Comparison of ENCODE assay signal across 1 cellular context in genomic region chr20:17771206-17772004, GRCh38.
TF ChIP-seq lines count a peak whose summit lies in the region.

No MANE protein-coding gene starts in this region.

TF ChIP-seq in HepG2, 621 proteins besides CTCF, POLR2A, EP300 and RAD21 (continued from another document):
- TF ChIP-seq CREB1 (IDR thresholded peaks at IDR 0.05), result no peak
- no peak for TF ChIP-seq CREB1 (CRISPR knock-in tag; IDR thresholded peaks at IDR 0.05)
- peak; percentile 90 for TF ChIP-seq GATAD2A (CRISPR knock-in tag; IDR thresholded peaks at IDR 0.05)
- TF ChIP-seq, protein P1, sequence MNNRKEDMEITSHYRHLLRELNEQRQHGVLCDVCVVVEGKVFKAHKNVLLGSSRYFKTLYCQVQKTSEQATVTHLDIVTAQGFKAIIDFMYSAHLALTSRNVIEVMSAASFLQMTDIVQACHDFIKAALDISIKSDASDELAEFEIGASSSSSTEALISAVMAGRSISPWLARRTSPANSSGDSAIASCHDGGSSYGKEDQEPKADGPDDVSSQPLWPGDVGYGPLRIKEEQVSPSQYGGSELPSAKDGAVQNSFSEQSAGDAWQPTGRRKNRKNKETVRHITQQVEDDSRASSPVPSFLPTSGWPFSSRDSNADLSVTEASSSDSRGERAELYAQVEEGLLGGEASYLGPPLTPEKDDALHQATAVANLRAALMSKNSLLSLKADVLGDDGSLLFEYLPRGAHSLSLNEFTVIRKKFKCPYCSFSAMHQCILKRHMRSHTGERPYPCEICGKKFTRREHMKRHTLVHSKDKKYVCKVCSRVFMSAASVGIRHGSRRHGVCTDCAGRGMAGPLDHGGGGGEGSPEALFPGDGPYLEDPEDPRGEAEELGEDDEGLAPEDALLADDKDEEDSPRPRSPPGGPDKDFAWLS (CRISPR knock-in tag; IDR thresholded peaks at IDR 0.05; ENCODE audit: borderline replicate concordance), result 0 out of 2 replicates have a peak, but pooled peaks have one; percentile 15
- no peak for TF ChIP-seq ZNF530 (CRISPR knock-in tag; IDR thresholded peaks at IDR 0.05; ENCODE audit: low read depth)
- no peak for TF ChIP-seq ZNF549 (CRISPR knock-in tag; IDR thresholded peaks at IDR 0.05)
- TF ChIP-seq ZNF234 (CRISPR knock-in tag; conservative IDR thresholded peaks at IDR 0.05), result no peak
- no peak for TF ChIP-seq HES4 (CRISPR knock-in tag; IDR thresholded peaks at IDR 0.05; ENCODE audit: borderline replicate concordance)
- TF ChIP-seq, protein P2, sequence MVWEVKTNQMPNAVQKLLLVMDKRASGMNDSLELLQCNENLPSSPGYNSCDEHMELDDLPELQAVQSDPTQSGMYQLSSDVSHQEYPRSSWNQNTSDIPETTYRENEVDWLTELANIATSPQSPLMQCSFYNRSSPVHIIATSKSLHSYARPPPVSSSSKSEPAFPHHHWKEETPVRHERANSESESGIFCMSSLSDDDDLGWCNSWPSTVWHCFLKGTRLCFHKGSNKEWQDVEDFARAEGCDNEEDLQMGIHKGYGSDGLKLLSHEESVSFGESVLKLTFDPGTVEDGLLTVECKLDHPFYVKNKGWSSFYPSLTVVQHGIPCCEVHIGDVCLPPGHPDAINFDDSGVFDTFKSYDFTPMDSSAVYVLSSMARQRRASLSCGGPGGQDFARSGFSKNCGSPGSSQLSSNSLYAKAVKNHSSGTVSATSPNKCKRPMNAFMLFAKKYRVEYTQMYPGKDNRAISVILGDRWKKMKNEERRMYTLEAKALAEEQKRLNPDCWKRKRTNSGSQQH (CRISPR knock-in tag; IDR thresholded peaks at IDR 0.05; ENCODE audit: low read depth), result no peak
- peak; percentile 72 for TF ChIP-seq XRCC5 (optimal IDR thresholded peaks at IDR 0.05; ENCODE audit: low read length)
- no peak for TF ChIP-seq NFE2L1 (CRISPR knock-in tag; IDR thresholded peaks at IDR 0.05; ENCODE audit: borderline replicate concordance)
- no peak for TF ChIP-seq SP2 (CRISPR knock-in tag; IDR thresholded peaks at IDR 0.05)
- TF ChIP-seq ZNF790 (CRISPR knock-in tag; IDR thresholded peaks at IDR 0.05; ENCODE audit: borderline replicate concordance), result peak; percentile 89
- peak; percentile 57; the same call in 1 of the 2 replicates for TF ChIP-seq KMT2A (CRISPR knock-in tag; IDR thresholded peaks at IDR 0.05)
- TF ChIP-seq ZNF556 (CRISPR knock-in tag; IDR thresholded peaks at IDR 0.05; ENCODE audit: borderline replicate concordance), result peak; percentile 91
- TF ChIP-seq ATF3 (CRISPR knock-in tag; IDR thresholded peaks at IDR 0.05), result no peak
- TF ChIP-seq FOXK2 (IDR thresholded peaks at IDR 0.05), result no peak
- TF ChIP-seq ARID5B (CRISPR knock-in tag; IDR thresholded peaks at IDR 0.05), result peak; percentile 97
- peak; percentile 69 for TF ChIP-seq ZNF430 (CRISPR knock-in tag; IDR thresholded peaks at IDR 0.05)
- TF ChIP-seq ZNF672 (CRISPR knock-in tag; IDR thresholded peaks at IDR 0.05), result no peak
- no peak for TF ChIP-seq ZNF382 (CRISPR knock-in tag; IDR thresholded peaks at IDR 0.05; ENCODE audit: borderline replicate concordance)
- TF ChIP-seq ZNF792 (CRISPR knock-in tag; IDR thresholded peaks at IDR 0.05), result peak; percentile 40; the same call in 1 of the 2 replicates
- TF ChIP-seq ETV6 (CRISPR knock-in tag; conservative IDR thresholded peaks at IDR 0.05), result no peak
- TF ChIP-seq ZBTB7B (CRISPR knock-in tag; IDR thresholded peaks at IDR 0.05), result peak; percentile 70; the same call in 1 of the 2 replicates
- no peak for TF ChIP-seq MBNL3 (CRISPR knock-in tag; conservative IDR thresholded peaks at IDR 0.05)
- TF ChIP-seq ZNF282 (IDR thresholded peaks at IDR 0.05; ENCODE audit: partially characterized antibody), result no peak
- no peak for TF ChIP-seq HHEX (CRISPR knock-in tag; IDR thresholded peaks at IDR 0.05)
- TF ChIP-seq ZNF562 (CRISPR knock-in tag; IDR thresholded peaks at IDR 0.05; ENCODE audit: borderline replicate concordance), result no peak
- TF ChIP-seq MTF2 (CRISPR knock-in tag; IDR thresholded peaks at IDR 0.05; ENCODE audit: borderline replicate concordance), result no peak
- no peak for TF ChIP-seq ZNF552 (CRISPR knock-in tag; IDR thresholded peaks at IDR 0.05; ENCODE audit: borderline replicate concordance)
- TF ChIP-seq ZBTB21 (CRISPR knock-in tag; IDR thresholded peaks at IDR 0.05), result 0 out of 2 replicates have a peak, but pooled peaks have one; percentile 33
- no peak for TF ChIP-seq ZNF20 (CRISPR knock-in tag; IDR thresholded peaks at IDR 0.05)
- peak; percentile 78; the same call in 1 of the 2 replicates for TF ChIP-seq SIX4 (CRISPR knock-in tag; IDR thresholded peaks at IDR 0.05)
- TF ChIP-seq ZIK1 (CRISPR knock-in tag; IDR thresholded peaks at IDR 0.05; ENCODE audit: borderline replicate concordance, low read depth), result no peak
- TF ChIP-seq, protein P3, sequence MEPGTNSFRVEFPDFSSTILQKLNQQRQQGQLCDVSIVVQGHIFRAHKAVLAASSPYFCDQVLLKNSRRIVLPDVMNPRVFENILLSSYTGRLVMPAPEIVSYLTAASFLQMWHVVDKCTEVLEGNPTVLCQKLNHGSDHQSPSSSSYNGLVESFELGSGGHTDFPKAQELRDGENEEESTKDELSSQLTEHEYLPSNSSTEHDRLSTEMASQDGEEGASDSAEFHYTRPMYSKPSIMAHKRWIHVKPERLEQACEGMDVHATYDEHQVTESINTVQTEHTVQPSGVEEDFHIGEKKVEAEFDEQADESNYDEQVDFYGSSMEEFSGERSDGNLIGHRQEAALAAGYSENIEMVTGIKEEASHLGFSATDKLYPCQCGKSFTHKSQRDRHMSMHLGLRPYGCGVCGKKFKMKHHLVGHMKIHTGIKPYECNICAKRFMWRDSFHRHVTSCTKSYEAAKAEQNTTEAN (CRISPR knock-in tag; conservative IDR thresholded peaks at IDR 0.05), result peak; percentile 84; the same call in 1 of the 2 replicates
- no peak for TF ChIP-seq SIN3B (IDR thresholded peaks at IDR 0.05; ENCODE audit: low read length)
- TF ChIP-seq CCDC6 (CRISPR knock-in tag; IDR thresholded peaks at IDR 0.05), result peak; percentile 42; the same call in 1 of the 2 replicates
- TF ChIP-seq TEAD2 (CRISPR knock-in tag; IDR thresholded peaks at IDR 0.05), result no peak
- TF ChIP-seq ZNF572 (CRISPR knock-in tag; IDR thresholded peaks at IDR 0.05), result no peak
- TF ChIP-seq PPARG (CRISPR knock-in tag; conservative IDR thresholded peaks at IDR 0.05), result peak; percentile 89
- TF ChIP-seq CENPT (CRISPR knock-in tag; IDR thresholded peaks at IDR 0.05; ENCODE audit: low read depth), result no peak
- TF ChIP-seq ZNF644 (CRISPR knock-in tag; IDR thresholded peaks at IDR 0.05; ENCODE audit: low read depth), result peak; percentile 72
- 0 out of 2 replicates have a peak, but pooled peaks have one; percentile 22 for TF ChIP-seq BORCS8-MEF2B (CRISPR knock-in tag; IDR thresholded peaks at IDR 0.05)
- TF ChIP-seq ZNF678 (CRISPR knock-in tag; IDR thresholded peaks at IDR 0.05), result peak; percentile 80; the same call in 1 of the 2 replicates
- no peak for TF ChIP-seq MZF1 (CRISPR knock-in tag; IDR thresholded peaks at IDR 0.05; ENCODE audit: borderline replicate concordance)
- TF ChIP-seq, protein P4, sequence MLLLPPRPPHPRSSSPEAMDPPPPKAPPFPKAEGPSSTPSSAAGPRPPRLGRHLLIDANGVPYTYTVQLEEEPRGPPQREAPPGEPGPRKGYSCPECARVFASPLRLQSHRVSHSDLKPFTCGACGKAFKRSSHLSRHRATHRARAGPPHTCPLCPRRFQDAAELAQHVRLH (CRISPR knock-in tag; IDR thresholded peaks at IDR 0.05; ENCODE audit: borderline replicate concordance, low read depth), result peak; percentile 52; the same call in 1 of the 2 replicates
- TF ChIP-seq SRSF4 (IDR thresholded peaks at IDR 0.05; ENCODE audit: low read depth, low read length, poor library complexity, severe bottlenecking), result no peak
- TF ChIP-seq TMF1 (CRISPR knock-in tag; IDR thresholded peaks at IDR 0.05; ENCODE audit: low read depth), result no peak
